Comparison of ENCODE assay signal across 8 cellular contexts in the genomic region with DNA sequence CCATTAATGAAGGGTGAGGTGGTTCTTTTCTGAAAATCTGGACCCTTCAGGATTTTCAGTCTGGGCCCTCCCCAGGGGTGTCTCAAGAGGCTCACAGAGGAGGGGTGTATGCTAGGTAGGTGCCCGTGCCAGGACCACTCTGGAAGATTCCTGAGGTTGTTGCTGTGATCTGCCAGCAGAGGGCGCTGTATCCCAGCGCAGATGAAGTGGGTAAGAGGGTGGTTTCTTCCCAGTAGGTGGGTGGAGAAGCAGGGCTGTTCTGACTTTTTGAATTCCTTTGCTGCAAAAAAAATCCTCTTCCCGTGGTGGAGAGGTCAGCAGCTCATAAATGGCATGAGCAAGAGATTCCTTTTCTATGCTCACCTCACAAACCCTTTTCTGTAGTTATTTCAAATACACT. TPM values are rescaled to one million over a fixed set of nuclear protein-coding genes. Genes with fewer than 3 reads are reported as not detected.
DNase-seq lines count a peak whose midpoint lies in the region; ATAC-seq and TF ChIP-seq lines count a peak whose summit lies in the region.

No MANE protein-coding gene starts in this region.

- intact Hi-C loops in posterior vena cava (cut with DNase I) = loop anchor here in 1 of 2 donors (5.0 kb wide), 1 partner anchor 419 kb away; no protein-coding TSS in a partner anchor

- peak; percentile 29 for DNase-seq in ACHN
- DNase-seq in NCI-H345 (lab: John Stamatoyannopoulos, UW) = peak; percentile 45
- DNase-seq in activated CD8-positive, alpha-beta memory T cell treated with anti-CD3 and anti-CD28 coated beads, Interleukin-2, amount 50 U/mL, for 4 hours = peak; percentile 46
- peak; percentile 14 for DNase-seq in fibroblast of gingiva (ENCODE audit: low read depth)
- peak; percentile 0 for DNase-seq in non-pigmented ciliary epithelial cell (ENCODE audit: low read depth)
- no peak for DNase-seq in posterior vena cava (ENCODE audit: low spot score)

- peak; percentile 91 for TF ChIP-seq CTCF in GM12873 (IDR thresholded peaks at IDR 0.05; ENCODE audit: insufficient read depth, low read depth, low read length, missing control alignments)

- no peak for ATAC-seq in GM18505 (IDR thresholded peaks at IDR 0.05; ENCODE audit: unreplicated experiment)

- TF ChIP-seq POLR2A in GM18505 (IDR thresholded peaks at IDR 0.05; ENCODE audit: borderline replicate concordance, extremely low read depth, insufficient read depth, insufficient read length) = no peak

- in situ Hi-C loops in ACHN (cut with HindIII; ENCODE audit: low pct_ligation_motif_present, low pct_unique_long_range_greater_than_20kb, low sequenced_read_pairs) = no loop called here

RNA-seq across cellular contexts. Expression of a gene that starts 51.1 kb away (rescaled TPM):
- total RNA-seq in posterior vena cava = 10 to 100 TPM; 10.5 to 12.7 TPM
